8 cellular contexts compared by ENCODE assay signal in genomic region chr9:72363908-72364678, GRCh38. TPM values are rescaled to one million over a fixed set of nuclear protein-coding genes. Genes with fewer than 3 reads are reported as not detected.
A peak's percentile ranks its signal among the peaks of the same experiment; 100 is the strongest.
DNase-seq lines count a peak whose midpoint lies in the region; ATAC-seq and TF ChIP-seq lines count a peak whose summit lies in the region.

No MANE protein-coding gene starts in this region.

- TF ChIP-seq POLR2A in breast epithelium (IDR thresholded peaks at IDR 0.05) (no peak), spleen (IDR thresholded peaks at IDR 0.05) (peak in 1 of 3 donors; percentile 18)

- H3K4me1 ChIP-seq in KMS-11 (ENCODE audit: low read depth, poor library complexity, severe bottlenecking) = peaks cover 32% of the 10 kb centered on the region
- peaks cover 0 to 15% of the 10 kb centered on the region in 2 donors for H3K4me1 ChIP-seq in breast epithelium
- peaks cover 20 to 59% (median 54%) of the 10 kb centered on the region in 6 donors for H3K4me1 ChIP-seq in spleen

- H3K79me2 ChIP-seq in KMS-11 (ENCODE audit: insufficient read depth, low read depth) = peaks cover 58% of the 10 kb centered on the region

- H3K27ac ChIP-seq in KMS-11 (peak overlapping the region; percentile 100), WERI-Rb-1 (peak overlapping the region; percentile 93), breast epithelium (peak overlapping the region; percentile 95 to 99), spleen (peak overlapping the region; percentile 99 to 100 (median 100))

- TF ChIP-seq CTCF in GM06990 (IDR thresholded peaks at IDR 0.05; ENCODE audit: insufficient read depth, low read length, poor library complexity, severe bottlenecking) (peak; percentile 1), KMS-11 (conservative IDR thresholded peaks at IDR 0.05; ENCODE audit: low read depth, low read length) (no peak), WERI-Rb-1 (IDR thresholded peaks at IDR 0.05; ENCODE audit: low read depth, low read length) (no peak), breast epithelium (IDR thresholded peaks at IDR 0.05) (no peak), spleen (IDR thresholded peaks at IDR 0.05 in 8 of 11, conservative IDR thresholded peaks at IDR 0.05 in 3 of 11) (peak in 1 of 11 experiments; percentile 25)

- 1 to 2% (median 1%) methylated on average over 31 to 73 of the region's 73 CpGs for WGBS in spleen, 5 donors

- ATAC-seq in GM21619 (IDR thresholded peaks at IDR 0.05; ENCODE audit: unreplicated experiment) = peak; percentile 37
- no peak for ATAC-seq in HG03378 (IDR thresholded peaks at IDR 0.05; ENCODE audit: unreplicated experiment)

- H3K9ac ChIP-seq in KMS-11 = peak overlapping the region; percentile 99

- H3K27me3 ChIP-seq in GM06990 (replicated peaks; ENCODE audit: control insufficient read depth, insufficient read depth, low read length) (no peaks in the 10 kb centered on the region), KMS-11 (ENCODE audit: insufficient read depth, low read depth) (no peaks in the 10 kb centered on the region), WERI-Rb-1 (ENCODE audit: insufficient read depth, low read depth, severe bottlenecking) (no peaks in the 10 kb centered on the region), breast epithelium (no peaks in the 10 kb centered on the region), spleen (replicated peaks in 1 of 7) (no peaks in the 10 kb centered on the region)

- peak overlapping the region; percentile 73 for H3K4me3 ChIP-seq in GM06990 (replicated peaks; ENCODE audit: low read depth, low read length)
- H3K4me3 ChIP-seq in KMS-11 (IDR thresholded peaks at IDR 0.05; ENCODE audit: insufficient read depth, low read depth, low read length) = peak overlapping the region; percentile 28
- peak overlapping the region; percentile 83 for H3K4me3 ChIP-seq in WERI-Rb-1 (ENCODE audit: low read depth, low read length)
- peak overlapping the region; percentile 64 to 95 (median 94) for H3K4me3 ChIP-seq in breast epithelium
- H3K4me3 ChIP-seq in spleen = peak overlapping the region; percentile 63 to 89 (median 78)

- peaks cover 42% of the 10 kb centered on the region for H4K20me1 ChIP-seq in KMS-11 (ENCODE audit: insufficient read depth)

- H2AFZ ChIP-seq in KMS-11 (ENCODE audit: low read depth) = no peak overlapping the region

- H3K9me3 ChIP-seq in WERI-Rb-1 (ENCODE audit: severe bottlenecking) (no peaks in the 10 kb centered on the region), breast epithelium (no peaks in the 10 kb centered on the region), spleen (no peaks in the 10 kb centered on the region)

- H3K4me2 ChIP-seq in KMS-11 = peak overlapping the region; percentile 92

- DNase-seq in GM06990 (ENCODE audit: extremely low read depth, insufficient read length) (peak; percentile 85), WERI-Rb-1 (peak; percentile 33), breast epithelium (ENCODE audit: low spot score in 2 of 2) (peak; percentile 42 to 62), inferior parietal cortex (ENCODE audit: extremely low spot score) (peak; percentile 49), spleen (peak; percentile 95)

- H3K36me3 ChIP-seq in GM06990 (ENCODE audit: control insufficient read depth, insufficient read depth, low read length) = peaks cover 3% of the 10 kb centered on the region
- peaks cover 12% of the 10 kb centered on the region; the same call in 1 of the 2 replicates for H3K36me3 ChIP-seq in KMS-11 (ENCODE audit: insufficient read depth)
- H3K36me3 ChIP-seq in WERI-Rb-1 = peaks cover 40% of the 10 kb centered on the region
- no peaks in the 10 kb centered on the region for H3K36me3 ChIP-seq in breast epithelium
- peaks cover 0 to 24% (median 15%) of the 10 kb centered on the region in 6 donors for H3K36me3 ChIP-seq in spleen

- intact Hi-C loops in breast epithelium (cut with DNase I; ENCODE audit: low total_unique reads) (loop anchor here (5.0 kb wide), 1 partner anchor 188 kb away; no protein-coding TSS in a partner anchor), spleen (cut with DNase I; ENCODE audit: low total_unique reads) (no loop called here)

RNA-seq across cellular contexts. Expression of gene ZFAND5, which starts 0.9 kb away (rescaled TPM):
- total RNA-seq in breast epithelium (100 to 1,000 TPM; 268 to 516 (median 423) TPM), spleen (100 to 1,000 TPM; 133 to 238 (median 153) TPM)
- 10 to 100 TPM; 69.6 to 81.7 (median 70.7) TPM for polyA plus RNA-seq in spleen

Comparison
In these comparisons a context has a peak if more than half of its experiments do, and no peak if none do; other contexts are left out.
1. DNase-seq: peak in every context shown above with its lines; median percentile 95 in spleen; 85 in GM06990; 52 in breast epithelium; 49 in inferior parietal cortex; 33 in WERI-Rb-1.
2. H3K4me3 ChIP-seq: peak in every context shown above with its lines; median percentile 94 in breast epithelium; 83 in WERI-Rb-1; 78 in spleen; 73 in GM06990; 28 in KMS-11.